Comparison of ENCODE assay signal across 8 cellular contexts in the genomic region with DNA sequence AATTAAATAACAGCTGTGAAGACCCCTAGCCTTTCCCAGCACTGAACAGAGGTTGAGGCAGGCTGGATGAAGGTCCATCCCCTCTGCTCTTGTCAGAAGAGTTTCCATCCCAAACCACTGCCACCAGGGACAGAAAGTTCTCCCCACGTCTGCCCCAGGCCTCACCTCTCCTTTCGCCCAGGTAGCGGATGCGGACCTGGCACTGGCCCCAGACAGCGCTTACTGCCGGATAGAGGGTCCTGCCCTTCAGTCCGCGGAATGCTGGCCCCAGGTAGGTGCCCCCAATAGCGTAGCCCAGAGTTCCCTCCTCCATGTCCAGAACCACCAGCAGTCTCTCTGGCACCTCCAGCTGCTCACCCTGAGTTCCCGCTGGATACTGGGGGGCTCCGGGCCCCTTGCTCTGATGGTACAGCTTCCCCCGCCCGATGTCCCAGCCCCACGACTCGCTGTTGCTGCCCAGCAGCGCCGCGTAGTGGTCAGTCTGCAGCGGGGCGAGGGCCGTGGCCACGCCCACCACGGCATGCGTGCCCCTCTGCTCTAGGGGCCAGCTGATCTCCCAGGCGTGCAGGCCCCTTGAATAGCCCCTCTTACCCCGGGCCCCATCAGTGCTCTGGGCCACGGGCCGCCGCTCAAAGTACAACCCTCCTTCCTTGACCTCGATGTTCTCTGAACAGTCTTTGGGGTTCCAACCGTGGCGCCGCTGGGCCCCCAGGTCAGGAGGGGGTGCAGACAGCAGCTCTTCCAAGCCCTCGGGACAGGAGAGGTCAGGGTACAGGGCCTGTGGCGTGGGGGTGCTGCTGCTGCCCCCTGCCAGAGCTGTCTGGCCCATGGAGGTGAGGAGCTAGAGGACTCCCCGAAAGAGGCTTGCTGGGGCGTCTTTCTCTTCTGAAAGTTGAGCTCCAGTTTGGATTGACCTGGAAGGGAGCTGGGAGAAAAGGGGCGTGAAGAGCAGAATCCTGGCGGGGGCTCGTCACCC. TPM values are rescaled to one million over a fixed set of nuclear protein-coding genes. Genes with fewer than 3 reads are reported as not detected.
DNase-seq lines count a peak whose midpoint lies in the region; ATAC-seq and TF ChIP-seq lines count a peak whose summit lies in the region.

No MANE protein-coding gene starts in this region.

- peak overlapping the region; percentile 85 to 90 for H3K27ac ChIP-seq in mucosa of rectum (ENCODE audit: low read depth in 2 of 2, low read length in 2 of 2)

- DNase-seq in NOMO-1 (lab: John Stamatoyannopoulos, UW; ENCODE audit: unreplicated experiment in 2 of 2), result peak; percentile 60 to 66
- DNase-seq in activated T-cell treated with anti-CD3 and anti-CD28 coated beads for 4 hours, result peak; percentile 78
- no peak for DNase-seq in epithelial cell of proximal tubule (ENCODE audit: low read depth)
- DNase-seq in stimulated activated CD8-positive, alpha-beta memory T cell treated with anti-CD3 and anti-CD28 coated beads, Interleukin-4, amount 100 ng/mL, for 4 hours (ENCODE audit: low read depth in 2 of 2, low spot score in 1 of 2), result peak; percentile 59 to 64

- no peaks in the 10 kb centered on the region for H3K9me3 ChIP-seq in mucosa of rectum (ENCODE audit: control insufficient read depth in 2 of 2, low read length in 2 of 2)

- H3K27me3 ChIP-seq in mucosa of rectum (ENCODE audit: control insufficient read depth in 2 of 2, insufficient read depth in 2 of 2, low read length in 2 of 2), result no peaks in the 10 kb centered on the region

- TF ChIP-seq CTCF in GM12873 (IDR thresholded peaks at IDR 0.05; ENCODE audit: insufficient read depth, low read depth, low read length, missing control alignments) (peak; percentile 97), epithelial cell of proximal tubule (conservative IDR thresholded peaks at IDR 0.05; ENCODE audit: low read depth, low read length) (peak; percentile 92)

- peak overlapping the region; percentile 88 to 96 for H3K9ac ChIP-seq in mucosa of rectum (ENCODE audit: low read depth in 1 of 2, low read length in 2 of 2)

- H3K4me3 ChIP-seq in epithelial cell of proximal tubule (ENCODE audit: low read depth, low read length) (peak overlapping the region; percentile 92), mucosa of rectum (ENCODE audit: low read length in 2 of 2) (peak overlapping the region; percentile 83 to 94)

- ATAC-seq in HG03175 (IDR thresholded peaks at IDR 0.05; ENCODE audit: unreplicated experiment) (peak; percentile 37), HG03159 (IDR thresholded peaks at IDR 0.05; ENCODE audit: unreplicated experiment) (no peak)

- peaks cover 42 to 47% of the 10 kb centered on the region in 2 donors for H3K4me1 ChIP-seq in mucosa of rectum (ENCODE audit: control insufficient read depth in 2 of 2, insufficient read depth in 2 of 2, low read length in 2 of 2)

- peaks cover 19 to 20% of the 10 kb centered on the region in 2 donors for H3K36me3 ChIP-seq in mucosa of rectum (ENCODE audit: control insufficient read depth in 2 of 2, insufficient read depth in 2 of 2, low read length in 2 of 2)

RNA-seq across cellular contexts. Expression of a gene that starts 0.7 kb away (rescaled TPM):
- 9.5 and 17.2 TPM in 2 replicates for total RNA-seq in epithelial cell of proximal tubule

RNA-seq across cellular contexts. Expression of a gene that starts 5.0 kb away (rescaled TPM):
- total RNA-seq in epithelial cell of proximal tubule, result 1,445 and 2,208 TPM in 2 replicates

RNA-seq across cellular contexts. Expression of a gene that starts 20.4 kb away (rescaled TPM):
- total RNA-seq in epithelial cell of proximal tubule, result 60.5 and 83.8 TPM in 2 replicates

RNA-seq across cellular contexts. Expression of a gene that starts 21.3 kb away (rescaled TPM):
- total RNA-seq in epithelial cell of proximal tubule, result 85.0 and 97.4 TPM in 2 replicates

RNA-seq across cellular contexts. Expression of a gene that starts 31.6 kb away (rescaled TPM):
- total RNA-seq in epithelial cell of proximal tubule, result 0.29 and 4.2 TPM in 2 replicates
